6 cellular contexts compared by ENCODE assay signal in the genomic region with DNA sequence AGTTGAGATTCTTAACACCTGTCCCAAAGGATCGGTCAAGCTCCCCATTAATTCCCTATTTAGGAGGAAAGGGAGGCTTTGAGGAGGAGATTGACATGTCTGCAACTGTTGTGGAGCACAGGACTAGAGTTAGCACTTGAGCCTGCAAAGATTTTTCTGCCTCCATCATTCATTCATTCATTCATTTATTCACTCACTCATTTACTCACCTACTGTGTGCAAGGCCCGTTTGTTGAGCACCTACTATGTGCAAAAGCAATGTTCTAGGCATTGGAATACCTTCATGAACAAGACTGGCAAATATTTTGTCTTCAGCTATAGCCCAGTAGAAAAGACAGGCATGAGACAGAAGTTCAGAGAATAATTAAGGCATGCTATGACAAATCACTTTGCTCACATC.
"Had no signal": no experiment of that assay in that cellular context is flagged by ENCODE, and none has a peak within 500 bp of the region (broad histone marks: within the 10 kb centered on the region; RNA-seq: fewer than 3 reads in every experiment).

No MANE protein-coding gene starts in this region.

- H3K9ac ChIP-seq: KMS-11 had no signal

- H3K27ac ChIP-seq: HL-60, KMS-11 had no signal

- H3K4me2 ChIP-seq: KMS-11 had no signal

- DNase-seq: IMR-90, KBM-7, KG1 had no signal

- FAIRE-seq: HTR-8/SVneo had no signal
